Comparison of ENCODE assay signal across 8 cellular contexts in the genomic region with DNA sequence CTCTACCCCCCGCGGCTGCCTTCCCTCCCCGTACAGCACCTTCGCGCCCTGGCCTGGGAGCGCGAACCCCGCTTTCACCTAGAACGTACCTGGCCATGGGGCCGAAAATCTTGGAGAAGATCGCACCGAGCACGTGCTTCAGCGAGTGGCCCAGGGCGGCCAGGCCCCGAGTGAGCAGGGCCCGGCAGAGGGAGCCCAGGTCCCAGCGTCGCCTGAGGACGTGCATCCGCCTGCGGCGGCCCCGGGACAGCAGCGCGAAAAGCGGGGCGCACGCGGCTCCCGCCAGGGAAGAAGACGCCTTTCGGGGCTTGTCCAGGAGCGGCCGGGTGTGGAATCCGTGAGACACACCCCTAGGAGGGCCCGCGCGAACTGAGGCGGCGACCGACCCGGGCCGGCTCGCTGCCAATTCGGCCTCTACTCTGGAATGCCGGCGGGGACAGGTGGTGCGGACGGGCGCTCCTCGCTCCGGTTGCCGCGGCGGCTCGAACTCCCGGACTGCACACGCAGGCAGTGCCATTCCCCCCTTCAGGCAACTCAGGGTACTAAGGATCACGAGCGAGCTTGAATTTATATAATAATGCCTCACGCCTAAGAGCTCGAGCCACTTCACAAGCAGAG. TPM values are rescaled to one million over a fixed set of nuclear protein-coding genes. Genes with fewer than 3 reads are reported as not detected.
A peak's percentile ranks its signal among the peaks of the same experiment; 100 is the strongest.
DNase-seq lines count a peak whose midpoint lies in the region; ATAC-seq and TF ChIP-seq lines count a peak whose summit lies in the region.

A gene (minus strand): TSS at position 544 of the 618 bp plus-strand sequence.

- TF ChIP-seq CTCF in ascending aorta (IDR thresholded peaks at IDR 0.05) (no peak), thoracic aorta (IDR thresholded peaks at IDR 0.05) (no peak), GM13977 (IDR thresholded peaks at IDR 0.05; ENCODE audit: extremely low read depth, insufficient read depth, missing control alignments) (no peak)

- H3K4me1 ChIP-seq in ascending aorta (no peaks in the 10 kb centered on the region), thoracic aorta (ENCODE audit: control insufficient read depth in 1 of 2, low read depth in 2 of 2) (peaks cover 4 to 7% of the 10 kb centered on the region in 2 donors)

- H3K4me1 Mint-ChIP-seq in activated CD4-positive, alpha-beta T cell treated with anti-CD3 and anti-CD28 coated beads, Interleukin-2, amount 10 ng/mL, durations not matched to agents 7 days and 5 days, result peaks cover 5% of the 10 kb centered on the region

- H3K27me3 ChIP-seq in ascending aorta (no peaks in the 10 kb centered on the region), thoracic aorta (replicated peaks; ENCODE audit: insufficient read depth) (no peaks in the 10 kb centered on the region)

- peak within 1 kb of the TSS; percentile 54 for H3K4me3 Mint-ChIP-seq in activated CD4-positive, alpha-beta T cell treated with anti-CD3 and anti-CD28 coated beads, Interleukin-2, amount 10 ng/mL, durations not matched to agents 7 days and 5 days

- intact Hi-C loops in ascending aorta (cut with DNase I) (no loop called here), left colon (cut with DNase I, micrococcal nuclease) (no loop called here)

- DNase-seq in activated CD4-positive, alpha-beta T cell treated with anti-CD3 and anti-CD28 coated beads, Interleukin-2, amount 10 ng/mL, durations not matched to agents 7 days and 5 days, result no peak
- DNase-seq in activated CD4-positive, alpha-beta T cell treated with anti-CD3 and anti-CD28 coated beads, Interleukin-2, amount 50 U/mL, for 4 hours, result no peak
- DNase-seq in ascending aorta (ENCODE audit: low spot score in 2 of 2), result no peak
- DNase-seq in left colon, result peak; percentile 29 to 30
- DNase-seq in thoracic aorta (ENCODE audit: low spot score), result no peak
- no peak for DNase-seq in GOT3 (lab: John Stamatoyannopoulos, UW)
- no peak for DNase-seq in GM13977 (ENCODE audit: low spot score)
- no peak for DNase-seq in T-helper 9 cell

- CTCF ChIA-PET in activated CD4-positive, alpha-beta T cell treated with anti-CD3 and anti-CD28 coated beads, Interleukin-2, amount 10 ng/mL, durations not matched to agents 7 days and 5 days (lab: Charles Lee), result no interaction called here

- H3K36me3 Mint-ChIP-seq in activated CD4-positive, alpha-beta T cell treated with anti-CD3 and anti-CD28 coated beads, Interleukin-2, amount 10 ng/mL, durations not matched to agents 7 days and 5 days (ENCODE audit: low read depth), result no peaks in the 10 kb centered on the region

- peaks cover 35% of the 10 kb centered on the region for H3K27me3 Mint-ChIP-seq in activated CD4-positive, alpha-beta T cell treated with anti-CD3 and anti-CD28 coated beads, Interleukin-2, amount 10 ng/mL, durations not matched to agents 7 days and 5 days

- H3K9me3 ChIP-seq in ascending aorta (no peaks in the 10 kb centered on the region), thoracic aorta (no peaks in the 10 kb centered on the region)

- in situ Hi-C loops in GM13977 (cut with MboI; ENCODE audit: low pct_unique_long_range_greater_than_20kb, low sequenced_read_pairs, unreplicated experiment), result no loop called here

- ATAC-seq in left colon, result peak; percentile 76
- ATAC-seq in thoracic aorta (ENCODE audit: insufficient number of reproducible peaks, low FRiP score, low read depth), result no peak

- POLR2A ChIA-PET in activated CD4-positive, alpha-beta T cell treated with anti-CD3 and anti-CD28 coated beads, Interleukin-2, amount 10 ng/mL, durations not matched to agents 7 days and 5 days (lab: Charles Lee), result no interaction called here

- H3K4me3 ChIP-seq in ascending aorta, result peak within 1 kb of the TSS; percentile 32 to 65
- peak within 1 kb of the TSS; percentile 68 for H3K4me3 ChIP-seq in thoracic aorta

- H3K27ac ChIP-seq in ascending aorta (no peak within 1 kb of the TSS), thoracic aorta (no peak within 1 kb of the TSS)

- no peaks in the 10 kb centered on the region for H3K9me3 Mint-ChIP-seq in activated CD4-positive, alpha-beta T cell treated with anti-CD3 and anti-CD28 coated beads, Interleukin-2, amount 10 ng/mL, durations not matched to agents 7 days and 5 days

- no peaks in the 10 kb centered on the region for H3K36me3 ChIP-seq in ascending aorta
- no peaks in the 10 kb centered on the region for H3K36me3 ChIP-seq in thoracic aorta

- no peak within 1 kb of the TSS for H3K27ac Mint-ChIP-seq in activated CD4-positive, alpha-beta T cell treated with anti-CD3 and anti-CD28 coated beads, Interleukin-2, amount 10 ng/mL, durations not matched to agents 7 days and 5 days

RNA-seq across cellular contexts. Expression of the gene that starts here (rescaled TPM):
- total RNA-seq in activated CD4-positive, alpha-beta T cell treated with anti-CD3 and anti-CD28 coated beads, Interleukin-2, amount 10 ng/mL, durations not matched to agents 7 days and 5 days, result not detected
- not detected for total RNA-seq in ascending aorta
- under 1 TPM; 0.70 to 0.87 TPM for total RNA-seq in left colon
- total RNA-seq in thoracic aorta, result not detected

Comparison
In these comparisons a context has a peak if more than half of its experiments do, and no peak if none do; other contexts are left out.
1. Peak in DNase-seq and ATAC-seq in left colon; RNA of the gene not detected or under 1 TPM.